In genomic region chr12:12624479-12625120, GRCh38 we compare ENCODE assay signal across 1 cellular context.
TF ChIP-seq lines count a peak whose summit lies in the region.

No MANE protein-coding gene starts in this region.

TF ChIP-seq in WTC11, 78 proteins besides CTCF, POLR2A, EP300 and RAD21 (continued from another document):
- TF ChIP-seq ERG (CRISPR knock-in tag; IDR thresholded peaks at IDR 0.05) (no peak), TCF7 (CRISPR knock-in tag; IDR thresholded peaks at IDR 0.05; ENCODE audit: low read depth) (no peak), ZNF416 (CRISPR knock-in tag; IDR thresholded peaks at IDR 0.05) (no peak), PREB (CRISPR knock-in tag; IDR thresholded peaks at IDR 0.05; ENCODE audit: borderline replicate concordance) (no peak), NFATC4 (CRISPR knock-in tag; IDR thresholded peaks at IDR 0.05) (no peak), GRHL2 (CRISPR knock-in tag; IDR thresholded peaks at IDR 0.05; ENCODE audit: insufficient replicate concordance, severe bottlenecking) (no peak), FOXP1 (CRISPR knock-in tag; IDR thresholded peaks at IDR 0.05; ENCODE audit: borderline replicate concordance) (no peak), ZNF396 (CRISPR knock-in tag; IDR thresholded peaks at IDR 0.05; ENCODE audit: borderline replicate concordance) (no peak), FOXJ3 (CRISPR knock-in tag; IDR thresholded peaks at IDR 0.05; ENCODE audit: borderline replicate concordance) (no peak), NR3C1 (CRISPR knock-in tag; conservative IDR thresholded peaks at IDR 0.05; ENCODE audit: low read depth) (no peak), TP53 (CRISPR knock-in tag; IDR thresholded peaks at IDR 0.05) (no peak), PRDM15 (CRISPR knock-in tag; IDR thresholded peaks at IDR 0.05) (no peak), TEAD1 (CRISPR knock-in tag; IDR thresholded peaks at IDR 0.05) (no peak), AFF4 (CRISPR knock-in tag; IDR thresholded peaks at IDR 0.05; ENCODE audit: borderline replicate concordance) (no peak)
